Comparison of ENCODE assay signal across 25 cellular contexts in the genomic region with DNA sequence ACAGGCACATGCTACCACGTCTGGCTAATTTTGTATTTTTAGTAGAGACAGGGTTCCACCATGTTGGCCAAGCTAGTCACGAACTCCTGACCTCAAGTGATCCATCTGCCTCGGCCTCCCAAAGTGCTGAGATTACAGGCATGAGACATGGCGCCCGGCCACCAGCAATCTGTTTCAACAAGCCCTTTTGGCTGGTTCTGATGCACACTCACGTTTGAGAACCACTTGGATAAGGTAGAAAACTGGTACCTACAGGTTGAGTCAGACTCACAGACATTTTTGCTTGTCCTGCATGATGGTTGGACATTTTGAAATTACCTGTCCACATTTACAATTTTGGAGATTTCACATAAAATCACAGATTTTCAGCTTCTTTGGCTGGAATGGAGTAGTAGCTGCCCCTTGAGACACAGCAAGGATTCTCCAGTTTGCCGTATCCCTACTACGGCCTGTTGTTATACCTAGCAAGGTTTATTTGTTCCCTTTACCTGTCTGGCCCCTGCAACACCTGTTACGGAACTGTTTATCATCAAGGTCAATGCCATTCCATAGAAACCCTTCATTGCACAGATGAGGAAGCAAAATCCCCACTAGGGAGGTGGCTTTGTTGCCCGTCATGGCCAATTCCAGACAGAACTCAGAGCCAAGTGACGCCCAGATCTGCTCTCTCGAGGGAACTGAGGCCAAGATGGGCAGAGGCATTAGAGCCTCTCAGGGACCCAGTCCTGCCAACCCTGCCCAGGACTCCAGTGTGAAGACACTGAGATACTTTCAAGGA. TPM values are rescaled to one million over a fixed set of nuclear protein-coding genes. Genes with fewer than 3 reads are reported as not detected.
A peak's percentile ranks its signal among the peaks of the same experiment; 100 is the strongest.
DNase-seq lines count a peak whose midpoint lies in the region; ATAC-seq and TF ChIP-seq lines count a peak whose summit lies in the region.
"Had no signal": no experiment of that assay in that cellular context is flagged by ENCODE, and none has a peak within 500 bp of the region (broad histone marks: within the 10 kb centered on the region; RNA-seq: fewer than 3 reads in every experiment).

No MANE protein-coding gene starts in this region.

- H2AK5ac ChIP-seq in neuronal stem cell (ENCODE audit: low read depth, low read length) = peak overlapping the region; percentile 77

- H3K27ac ChIP-seq in DND-41 (ENCODE audit: low read length) (peak overlapping the region; percentile 77), RWPE1 (peak overlapping the region; percentile 63), neuronal stem cell (replicated peaks; ENCODE audit: low read length) (no peak overlapping the region), WERI-Rb-1 (no peak overlapping the region), substantia nigra (ENCODE audit: low read depth, low read length, poor library complexity, severe bottlenecking) (no peak overlapping the region)
- H3K27ac ChIP-seq: A549; BLaER1 treated with 17β-estradiol and CSF1 and Interleukin-3, amounts not matched to agents 10 nM and 100 nM; HL-60; KMS-11 had no signal

- H3K9ac ChIP-seq in DND-41 (ENCODE audit: low read depth, low read length) = peak overlapping the region; percentile 30; the same call in 1 of the 2 replicates
- no peak overlapping the region for H3K9ac ChIP-seq in neuronal stem cell (ENCODE audit: low read depth, low read length, poor library complexity)
- H3K9ac ChIP-seq: BLaER1 treated with 17β-estradiol and CSF1 and Interleukin-3, amounts not matched to agents 10 nM and 100 nM; KMS-11 had no signal

- WGBS in neuronal stem cell (ENCODE audit: extremely low coverage in 2 of 2, insufficient read length in 2 of 2, insufficient replicate concordance in 1 of 2), 2 donors = no CpG with 5 or more reads among the region's 12 CpGs

- CTCF ChIA-PET in RWPE1 (lab: Yijun Ruan, JAX) = interaction anchor here (0.6 kb wide), 1 partner anchor 459 kb away, joined by 3 read pairs; no protein-coding TSS in a partner anchor

- H3K4me3 ChIP-seq in DND-41 (ENCODE audit: low read depth in 1 of 2, low read length in 2 of 2) = no peak overlapping the region
- H3K4me3 ChIP-seq in neuronal stem cell (ENCODE audit: low read length in 2 of 2) = no peak overlapping the region
- no peak overlapping the region for H3K4me3 ChIP-seq in WERI-Rb-1 (ENCODE audit: low read depth, low read length)
- H3K4me3 ChIP-seq: A549; BLaER1 treated with 17β-estradiol and CSF1 and Interleukin-3, amounts not matched to agents 10 nM and 100 nM had no signal

- no peak overlapping the region for H3K18ac ChIP-seq in neuronal stem cell (ENCODE audit: low read length)

- no peaks in the 10 kb centered on the region for H3K27me3 ChIP-seq in DND-41 (ENCODE audit: insufficient read depth, low read length, poor library complexity)
- no peaks in the 10 kb centered on the region for H3K27me3 ChIP-seq in neuronal stem cell (ENCODE audit: control insufficient read depth in 3 of 3, insufficient read depth in 3 of 3, low read depth in 1 of 3, low read length in 3 of 3)
- H3K27me3 ChIP-seq in WERI-Rb-1 (ENCODE audit: insufficient read depth, low read depth, severe bottlenecking) = no peaks in the 10 kb centered on the region
- H3K27me3 ChIP-seq: BLaER1 treated with 17β-estradiol and CSF1 and Interleukin-3, amounts not matched to agents 10 nM and 100 nM had no signal

- TF ChIP-seq CTCF in DND-41 (IDR thresholded peaks at IDR 0.05; ENCODE audit: borderline replicate concordance, extremely low read depth, low read length, poor library complexity, severe bottlenecking) = no peak
- no peak for TF ChIP-seq CTCF in RWPE1 (conservative IDR thresholded peaks at IDR 0.05; ENCODE audit: low read depth)
- no peak for TF ChIP-seq CTCF in WERI-Rb-1 (IDR thresholded peaks at IDR 0.05; ENCODE audit: low read depth, low read length)

- no peaks in the 10 kb centered on the region for H3K79me1 ChIP-seq in neuronal stem cell (ENCODE audit: low read depth, low read length)

- ATAC-seq in DND-41 (ENCODE audit: insufficient read depth, low read depth) = no peak
- ATAC-seq in esophagus mucosa = peak; percentile 51
- ATAC-seq: A549; CD8-positive, alpha-beta T cell; HCT116; Panc1 had no signal

- no peaks in the 10 kb centered on the region for H3K36me3 ChIP-seq in DND-41 (ENCODE audit: insufficient read depth, low read length)
- no peaks in the 10 kb centered on the region for H3K36me3 ChIP-seq in neuronal stem cell (replicated peaks in 1 of 2; ENCODE audit: control insufficient read depth in 2 of 2, insufficient read depth in 2 of 2, low read length in 2 of 2)
- no peaks in the 10 kb centered on the region for H3K36me3 ChIP-seq in WERI-Rb-1
- H3K36me3 ChIP-seq: BLaER1 treated with 17β-estradiol and CSF1 and Interleukin-3, amounts not matched to agents 10 nM and 100 nM had no signal

- no peak overlapping the region for H2BK12ac ChIP-seq in neuronal stem cell (ENCODE audit: low read length)

- peaks cover 7% of the 10 kb centered on the region for H3K79me2 ChIP-seq in DND-41 (ENCODE audit: insufficient read depth, low read length)

- H3K4me2 ChIP-seq in DND-41 (ENCODE audit: insufficient read depth, low read length) (no peak overlapping the region; the same call in 1 of the 2 replicates), neuronal stem cell (ENCODE audit: insufficient read depth, low read length, poor library complexity, severe bottlenecking) (no peak overlapping the region)
- H3K4me2 ChIP-seq: A549, KMS-11 had no signal

- H2BK120ac ChIP-seq in neuronal stem cell (ENCODE audit: low read depth, low read length) = no peak overlapping the region

- H3K14ac ChIP-seq in neuronal stem cell (ENCODE audit: low read length) = no peak overlapping the region

- H2BK5ac ChIP-seq in neuronal stem cell (ENCODE audit: low read length) = peak overlapping the region; percentile 19

- H3K4me1 ChIP-seq in DND-41 (ENCODE audit: insufficient read depth, low read length) (peaks cover 49% of the 10 kb centered on the region), neuronal stem cell (ENCODE audit: control insufficient read depth in 2 of 2, insufficient read depth in 1 of 2, low read depth in 1 of 2, low read length in 2 of 2) (peaks cover 16 to 17% of the 10 kb centered on the region in 2 donors)
- H3K4me1 ChIP-seq: Caco-2 had no signal

- no peak overlapping the region for H2BK15ac ChIP-seq in neuronal stem cell (ENCODE audit: low read length)

- H2AFZ ChIP-seq in DND-41 (ENCODE audit: low read depth, low read length) (no peak overlapping the region), neuronal stem cell (ENCODE audit: low read length) (no peak overlapping the region)

- H3K4ac ChIP-seq in neuronal stem cell (ENCODE audit: low read length) = no peak overlapping the region

- DNase-seq in DND-41 = no peak
- DNase-seq in RWPE1 (ENCODE audit: low spot score) = no peak
- no peak for DNase-seq in neuronal stem cell (ENCODE audit: low spot score)
- no peak for DNase-seq in DMS114 treated with DMSO at 0.1 percent for 48 hours (lab: John Stamatoyannopoulos, UW; ENCODE audit: unreplicated experiment)
- no peak for DNase-seq in WERI-Rb-1
- no peak for DNase-seq in substantia nigra (lab: John Stamatoyannopoulos, UW)
- DNase-seq: AML-193; Caco-2; CD8-positive, alpha-beta T cell; DMS53; NCI-H1048; NCI-H1417; NCI-H1694; NCI-H2029 treated with DMSO at 0.1 percent for 48 hours; NCI-H2227 treated with DMSO at 0.1 percent for 48 hours; NCI-H526 treated with DMSO at 0.1 percent for 48 hours; SHP77 treated with DMSO at 0.1 percent for 48 hours had no signal

- H3K9me3 ChIP-seq in DND-41 (ENCODE audit: insufficient read depth, low read length, severe bottlenecking) = no peaks in the 10 kb centered on the region
- H3K9me3 ChIP-seq in neuronal stem cell (replicated peaks in 1 of 2; ENCODE audit: control insufficient read depth in 2 of 2, insufficient read depth in 1 of 2, low read depth in 1 of 2, low read length in 2 of 2) = no peaks in the 10 kb centered on the region
- H3K9me3 ChIP-seq in WERI-Rb-1 (ENCODE audit: severe bottlenecking) = no peaks in the 10 kb centered on the region
- H3K9me3 ChIP-seq: A549; BLaER1 treated with 17β-estradiol and CSF1 and Interleukin-3, amounts not matched to agents 10 nM and 100 nM; Caco-2 had no signal

- no peak overlapping the region for H3K23ac ChIP-seq in neuronal stem cell (ENCODE audit: low read depth, low read length, poor library complexity)

- H4K20me1 ChIP-seq in DND-41 (ENCODE audit: insufficient read depth, low read length) = no peaks in the 10 kb centered on the region
- H4K20me1 ChIP-seq: BLaER1 treated with 17β-estradiol and CSF1 and Interleukin-3, amounts not matched to agents 10 nM and 100 nM had no signal

- no peak overlapping the region for H4K91ac ChIP-seq in neuronal stem cell (ENCODE audit: low read depth, low read length, poor library complexity)

- POLR2A ChIA-PET in RWPE1 (lab: Yijun Ruan, JAX; ENCODE audit: low non-redundant PET) = no interaction called here

- no peak overlapping the region for H4K8ac ChIP-seq in neuronal stem cell (ENCODE audit: low read depth, low read length)

RNA-seq across cellular contexts. Expression of gene IGFBP2, which starts 31.4 kb away (rescaled TPM):
- total RNA-seq in esophagus mucosa = 192 TPM
- 479 TPM for polyA plus RNA-seq in neuronal stem cell (2013, experiment 1 of 2)
- polyA plus RNA-seq in neuronal stem cell (2013, experiment 2 of 2) = 466 TPM
- polyA plus RNA-seq: IgD-negative memory B cell had no signal

Comparison
In these comparisons a context has a peak if more than half of its experiments do, and no peak if none do; other contexts are left out.
1. H3K27ac ChIP-seq: peak in DND-41 (single experiment) and RWPE1 (single experiment); none in neuronal stem cell (single experiment), WERI-Rb-1 (single experiment) and substantia nigra (single experiment).